Comparison of ENCODE assay signal across 8 cellular contexts in the genomic region with DNA sequence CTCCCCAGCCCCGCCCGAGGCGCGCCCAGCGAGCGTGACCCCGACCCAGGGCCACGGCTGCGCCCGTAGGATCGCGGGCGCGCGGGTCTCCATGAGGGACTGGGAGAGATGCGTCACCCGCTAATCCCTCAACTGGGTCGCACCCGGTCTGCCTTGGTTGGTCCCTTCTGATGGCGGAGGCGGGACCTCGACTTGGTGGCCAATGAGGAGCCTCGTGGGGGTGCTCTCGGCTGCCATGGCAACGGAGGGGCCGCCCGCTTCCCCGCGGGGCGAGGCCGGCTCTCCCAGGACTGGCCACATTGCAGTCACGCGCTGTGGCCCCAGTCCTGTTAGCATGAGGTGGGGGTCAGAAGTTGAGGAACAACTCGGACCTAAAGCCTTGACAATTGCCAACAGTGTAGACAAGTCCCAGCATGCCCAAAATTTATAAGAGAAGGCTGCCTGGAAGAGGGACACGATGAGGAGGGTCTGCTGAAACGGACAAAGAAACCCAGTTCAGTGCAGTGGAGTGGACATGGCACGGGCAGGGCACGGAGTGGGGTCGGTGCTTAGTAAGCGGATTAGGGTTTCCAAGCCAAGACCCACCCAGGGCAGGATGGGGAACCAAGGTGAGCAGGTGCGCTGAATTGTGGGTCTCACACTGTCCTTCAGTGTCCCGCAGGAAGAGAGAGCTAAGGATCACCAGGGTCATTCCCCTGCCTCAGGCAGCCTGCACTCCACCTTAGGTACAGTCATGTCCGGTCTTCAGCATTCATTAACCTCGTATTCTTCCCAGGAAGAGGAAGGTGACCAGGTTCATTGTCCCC. TPM values are rescaled to one million over a fixed set of nuclear protein-coding genes. Genes with fewer than 3 reads are reported as not detected.
DNase-seq lines count a peak whose midpoint lies in the region; ATAC-seq and TF ChIP-seq lines count a peak whose summit lies in the region.

No MANE protein-coding gene starts in this region.

- H3K27me3 ChIP-seq in adrenal gland = no peaks in the 10 kb centered on the region
- no peaks in the 10 kb centered on the region for H3K27me3 ChIP-seq in left ventricle myocardium inferior (ENCODE audit: low read depth)

- H3K27ac Mint-ChIP-seq in progenitor cell of endocrine pancreas = peak overlapping the region; percentile 96

- peak; percentile 69 for ATAC-seq in HG02571 (IDR thresholded peaks at IDR 0.05; ENCODE audit: unreplicated experiment)

- H3K27me3 Mint-ChIP-seq in progenitor cell of endocrine pancreas = peaks cover 3% of the 10 kb centered on the region

- 12 to 22% (median 17%) methylated on average over 19 to 44 of the region's 44 CpGs for WGBS in adrenal gland, 4 donors
- 12% methylated on average over 44 of the region's 44 CpGs for WGBS in urinary bladder

- H3K9me3 ChIP-seq in adrenal gland (replicated peaks in 1 of 3) (no peaks in the 10 kb centered on the region), left ventricle myocardium inferior (replicated peaks) (no peaks in the 10 kb centered on the region)

- DNase-seq in GM10266 (ENCODE audit: extremely low spot score) (peak; percentile 96), NCI-H1048 (lab: John Stamatoyannopoulos, UW) (peak; percentile 89), SW480 (ENCODE audit: low spot score) (peak; percentile 96), adrenal gland (peak; percentile 99 to 100 (median 100)), left ventricle myocardium inferior (peak; percentile 98), progenitor cell of endocrine pancreas (ENCODE audit: low spot score, unreplicated experiment) (peak; percentile 93)

- H3K4me3 ChIP-seq in adrenal gland = peak overlapping the region in 2 of 4 donors; percentile 42 to 63
- peak overlapping the region; percentile 79 for H3K4me3 ChIP-seq in left ventricle myocardium inferior
- H3K4me3 ChIP-seq in urinary bladder (ENCODE audit: low read depth, low read length) = peak overlapping the region; percentile 44

- peaks cover 3% of the 10 kb centered on the region for H3K9me3 Mint-ChIP-seq in progenitor cell of endocrine pancreas (ENCODE audit: low read depth)

- H3K4me1 Mint-ChIP-seq in progenitor cell of endocrine pancreas (ENCODE audit: low read depth) = peaks cover 3% of the 10 kb centered on the region

- no peak for TF ChIP-seq CTCF in GM10266 (IDR thresholded peaks at IDR 0.05; ENCODE audit: control insufficient read depth, insufficient read depth, low read depth, missing control alignments)
- TF ChIP-seq CTCF in adrenal gland (IDR thresholded peaks at IDR 0.05) = no peak
- TF ChIP-seq CTCF in left ventricle myocardium inferior (IDR thresholded peaks at IDR 0.05; ENCODE audit: borderline replicate concordance) = no peak
- TF ChIP-seq CTCF in progenitor cell of endocrine pancreas (IDR thresholded peaks at IDR 0.05; ENCODE audit: unreplicated experiment) = no peak

- H3K27ac ChIP-seq in adrenal gland = peak overlapping the region; percentile 51 to 97 (median 85)
- H3K27ac ChIP-seq in left ventricle myocardium inferior (replicated peaks) = peak overlapping the region; percentile 97
- H3K27ac ChIP-seq in urinary bladder (ENCODE audit: low read depth) = peak overlapping the region; percentile 91

- H3K36me3 Mint-ChIP-seq in progenitor cell of endocrine pancreas (ENCODE audit: insufficient read depth) = no peaks in the 10 kb centered on the region

- no peaks in the 10 kb centered on the region for H3K36me3 ChIP-seq in adrenal gland (replicated peaks in 1 of 2)
- H3K36me3 ChIP-seq in left ventricle myocardium inferior = no peaks in the 10 kb centered on the region
- no peaks in the 10 kb centered on the region for H3K36me3 ChIP-seq in urinary bladder (ENCODE audit: insufficient read depth)

- intact Hi-C loops in adrenal gland (cut with DNase I) (loop anchor here in 1 of 2 donors (2.0 kb wide), 1 partner anchor 23 kb away; no protein-coding TSS in a partner anchor), left ventricle myocardium inferior (cut with micrococcal nuclease) (no loop called here)

- peak; percentile 79 to 89 for TF ChIP-seq POLR2A in adrenal gland (IDR thresholded peaks at IDR 0.05)

- H3K4me1 ChIP-seq in adrenal gland (replicated peaks in 1 of 2) (peaks cover 15 to 24% of the 10 kb centered on the region in 2 donors), left ventricle myocardium inferior (peaks cover 22% of the 10 kb centered on the region), urinary bladder (ENCODE audit: insufficient read depth) (peaks cover 2% of the 10 kb centered on the region)

- H3K4me3 Mint-ChIP-seq in progenitor cell of endocrine pancreas (ENCODE audit: low read depth) = peak overlapping the region; percentile 74

RNA-seq across cellular contexts. Expression of a gene that starts 24.4 kb away (rescaled TPM):
- total RNA-seq in adrenal gland (100 to 1,000 TPM; 211 to 711 (median 386) TPM), left ventricle myocardium inferior (66.3 TPM), progenitor cell of endocrine pancreas (36.9 and 49.7 TPM in 2 replicates), urinary bladder (137 TPM)
- polyA plus RNA-seq in adrenal gland (100 to 1,000 TPM; 109 to 149 (median 123) TPM), urinary bladder (277 TPM)

RNA-seq across cellular contexts. Expression of a gene that starts 56.5 kb away (rescaled TPM):
- total RNA-seq in adrenal gland (10 to 100 TPM; 36.3 to 67.0 (median 49.3) TPM), left ventricle myocardium inferior (25.6 TPM), progenitor cell of endocrine pancreas (33.2 and 34.7 TPM in 2 replicates), urinary bladder (21.9 TPM)
- polyA plus RNA-seq in adrenal gland (10 to 100 TPM; 37.4 to 47.8 (median 37.9) TPM), urinary bladder (26.7 TPM)
